In the genomic region with DNA sequence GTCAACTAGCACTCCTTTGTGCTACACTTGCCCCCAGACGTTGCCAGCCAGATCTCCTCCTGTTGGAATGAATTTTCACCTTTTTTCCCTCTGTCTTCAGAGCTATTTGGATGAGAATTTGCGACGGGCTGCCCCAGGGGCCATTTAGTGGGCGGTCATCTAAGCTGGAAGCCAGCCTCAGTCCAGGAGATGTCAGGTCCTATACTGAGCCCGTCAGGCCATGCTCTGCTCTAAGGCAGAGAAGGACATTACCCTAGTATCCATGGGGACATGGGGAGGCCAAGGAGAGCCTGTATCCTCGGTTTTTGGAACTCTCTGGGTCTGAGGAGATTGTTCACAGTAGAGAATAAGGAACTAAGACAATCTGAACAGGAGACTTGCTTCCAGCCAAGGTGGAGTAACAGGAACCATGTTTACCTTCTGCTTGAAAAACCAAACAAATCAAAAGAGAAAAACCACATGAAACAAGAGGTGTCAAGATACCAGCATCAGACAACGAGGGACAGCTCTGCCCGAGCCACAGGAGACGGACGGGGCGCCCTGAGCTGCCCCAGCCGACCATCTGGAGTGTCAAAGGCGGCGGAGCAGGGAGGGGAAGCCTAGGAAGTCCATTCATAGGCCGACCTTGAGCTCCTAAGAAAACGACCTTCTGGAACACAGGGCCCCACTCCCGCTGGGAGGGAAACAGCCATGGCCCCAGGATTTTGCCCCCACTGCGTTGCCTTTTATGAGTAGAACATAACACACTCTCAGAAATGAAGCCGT, we compare ENCODE assay signal across 20 cellular contexts. TPM values are rescaled to one million over a fixed set of nuclear protein-coding genes. Genes with fewer than 3 reads are reported as not detected.
DNase-seq lines count a peak whose midpoint lies in the region; ATAC-seq, FAIRE-seq and TF ChIP-seq lines count a peak whose summit lies in the region.
"Had no signal": no experiment of that assay in that cellular context is flagged by ENCODE, and none has a peak within 500 bp of the region (broad histone marks: within the 10 kb centered on the region; RNA-seq: fewer than 3 reads in every experiment).

No MANE protein-coding gene starts in this region.

- H3K9me3 ChIP-seq in K562 (replicated peaks; ENCODE audit: control insufficient read depth, insufficient read depth, low read depth, low read length) (no peaks in the 10 kb centered on the region), HepG2 (ENCODE audit: low read length) (no peaks in the 10 kb centered on the region), tibial artery (no peaks in the 10 kb centered on the region), spleen (no peaks in the 10 kb centered on the region)

- no peak for TF ChIP-seq POLR2A in K562 (conservative IDR thresholded peaks at IDR 0.05)
- TF ChIP-seq POLR2A in HepG2 (IDR thresholded peaks at IDR 0.05; ENCODE audit: insufficient read depth in 1 of 2, low read depth in 2 of 2, low read length in 2 of 2), result no peak
- TF ChIP-seq POLR2A in spleen (IDR thresholded peaks at IDR 0.05), result no peak

- H3K36me3 ChIP-seq in K562 (ENCODE audit: control insufficient read depth, insufficient read depth, low read length) (no peaks in the 10 kb centered on the region), HepG2 (replicated peaks in 1 of 2; ENCODE audit: control insufficient read depth in 1 of 2, insufficient read depth in 2 of 2, low read length in 2 of 2) (no peaks in the 10 kb centered on the region), tibial artery (no peaks in the 10 kb centered on the region), spleen (no peaks in the 10 kb centered on the region)

- no peaks in the 10 kb centered on the region for H3K9me3 Mint-ChIP-seq in progenitor cell of endocrine pancreas (ENCODE audit: low read depth)
- H3K9me3 Mint-ChIP-seq: CD8-positive, alpha-beta memory T cell had no signal

- ATAC-seq in K562 (peak; percentile 39), HepG2 (peak; percentile 69)

- H4K20me1 ChIP-seq in K562 (replicated peaks; ENCODE audit: control insufficient read depth, insufficient read depth, low read length) (peaks cover 11% of the 10 kb centered on the region; the same call in 1 of the 2 replicates), HepG2 (ENCODE audit: insufficient read depth, low read length) (no peaks in the 10 kb centered on the region)

- H3K4me3 Mint-ChIP-seq in progenitor cell of endocrine pancreas (ENCODE audit: low read depth), result no peak overlapping the region
- H3K4me3 Mint-ChIP-seq: CD8-positive, alpha-beta memory T cell had no signal

- DNase-seq in NCI-H82 (lab: John Stamatoyannopoulos, UW), result peak; percentile 56
- no peak for DNase-seq in NCI-H82 treated with DMSO at 0.1 percent for 48 hours (lab: John Stamatoyannopoulos, UW; ENCODE audit: unreplicated experiment)
- DNase-seq in K562 (ENCODE audit: extremely low read depth in 1 of 4, low spot score in 3 of 4), result no peak
- no peak for DNase-seq in HepG2 (ENCODE audit: low spot score)
- peak in 1 of 2 donors; percentile 27 for DNase-seq in tibial artery
- no peak for DNase-seq in cerebellar nuclear complex (lab: John Stamatoyannopoulos, UW)
- DNase-seq in progenitor cell of endocrine pancreas (ENCODE audit: low spot score, unreplicated experiment), result no peak
- no peak for DNase-seq in spleen
- DNase-seq: 8988T, Calu3, GDM1, GOT3, Kasumi-1, NCI-H1048, NCI-H1417 treated with DMSO at 0.1 percent for 48 hours, NCI-H187 treated with DMSO at 0.1 percent for 48 hours, NCI-H2107, NCI-H69 had no signal

- BruUV-seq in K562 (replicated peaks; lab: Mats Ljungman, UMichigan) (no TSS peak), HepG2 (replicated peaks; lab: Mats Ljungman, UMichigan) (no TSS peak)

- H3K27ac ChIP-seq in K562 (ENCODE audit: extremely low read depth, low read depth, low read length) (no peak overlapping the region), HepG2 (ENCODE audit: extremely low read length, insufficient read depth, low read length) (no peak overlapping the region), tibial artery (peak overlapping the region; percentile 92 to 98), spleen (no peak overlapping the region)
- H3K27ac ChIP-seq: C4-2B had no signal

- H3K4me2 ChIP-seq in K562 (ENCODE audit: insufficient read depth, low read length) (no peak overlapping the region), HepG2 (ENCODE audit: low read depth, low read length) (no peak overlapping the region; the same call in 1 of the 2 replicates)

- FAIRE-seq in K562 (lab: Jason Lieb, UNC) (no peak), HepG2 (lab: Jason Lieb, UNC) (no peak)

- TF ChIP-seq RAD21 in K562 (CRISPR knock-in tag; conservative IDR thresholded peaks at IDR 0.05 in 1 of 2, IDR thresholded peaks at IDR 0.05 in 1 of 2), result no peak
- no peak for TF ChIP-seq RAD21 in HepG2 (CRISPR knock-in tag; IDR thresholded peaks at IDR 0.05)

- in situ Hi-C loops in K562 (cut with MboI) (no loop called here), HepG2 (cut with HindIII; ENCODE audit: extremely low pct_ligation_motif_present, low pct_unique_long_range_greater_than_20kb) (no loop called here)

- TF ChIP-seq CTCF in K562 (IDR thresholded peaks at IDR 0.05 in 2 of 3, conservative IDR thresholded peaks at IDR 0.05 in 1 of 3; ENCODE audit: insufficient read depth in 2 of 3, low read depth in 1 of 3, low read length in 3 of 3), result no peak
- no peak for TF ChIP-seq CTCF in HepG2 (CRISPR knock-in tag; IDR thresholded peaks at IDR 0.05)
- TF ChIP-seq CTCF in tibial artery (IDR thresholded peaks at IDR 0.05), result no peak
- TF ChIP-seq CTCF in progenitor cell of endocrine pancreas (IDR thresholded peaks at IDR 0.05; ENCODE audit: unreplicated experiment), result no peak
- no peak for TF ChIP-seq CTCF in spleen (IDR thresholded peaks at IDR 0.05 in 8 of 11, conservative IDR thresholded peaks at IDR 0.05 in 3 of 11)

- H3K79me2 ChIP-seq in K562 (ENCODE audit: control insufficient read depth, insufficient read depth, low read length), result no peaks in the 10 kb centered on the region
- H3K79me2 ChIP-seq in HepG2 (ENCODE audit: insufficient read depth, low read length), result no peaks in the 10 kb centered on the region

- H3K9ac ChIP-seq in K562 (ENCODE audit: insufficient read depth in 1 of 2, low read depth in 2 of 2, low read length in 2 of 2), result 0 out of 4 replicates have a peak overlapping the region, but pooled peaks of 1 of the 2 experiments have one; percentile 49
- H3K9ac ChIP-seq in HepG2 (ENCODE audit: insufficient read depth, low read depth, low read length), result no peak overlapping the region

- H3K4me3 ChIP-seq in K562 (no peak overlapping the region), HepG2 (replicated peaks in 1 of 3; ENCODE audit: insufficient read depth in 1 of 3, low read depth in 2 of 3, low read length in 3 of 3) (no peak overlapping the region), tibial artery (no peak overlapping the region), spleen (no peak overlapping the region)

- peaks cover 61 to 84% of the 10 kb centered on the region in 2 experiments for H3K27me3 ChIP-seq in K562 (ENCODE audit: control insufficient read depth in 2 of 2, insufficient read depth in 2 of 2, low read length in 2 of 2)
- H3K27me3 ChIP-seq in HepG2 (ENCODE audit: control insufficient read depth in 1 of 2, insufficient read depth in 2 of 2, low read length in 2 of 2), result peaks cover 7 to 51% of the 10 kb centered on the region in 2 experiments; a peak in 3 of 5 replicates
- H3K27me3 ChIP-seq in tibial artery, result no peaks in the 10 kb centered on the region
- peaks cover 0 to 59% (median 0%) of the 10 kb centered on the region in 7 donors for H3K27me3 ChIP-seq in spleen (replicated peaks in 1 of 7)

- H3K4me1 Mint-ChIP-seq in progenitor cell of endocrine pancreas (ENCODE audit: low read depth), result peaks cover 3% of the 10 kb centered on the region

- POLR2A ChIA-PET in K562 (lab: Yijun Ruan, JAX) (interaction anchor here (0.6 to 3.4 kb wide), 12 partner anchors 9 to 128 kb away, joined by 3 to 21 read pairs (median 4); a partner anchor contains a TSS), HepG2 (lab: Yijun Ruan, JAX) (interaction anchor here (1.0 to 2.5 kb wide), 3 partner anchors 25 to 42 kb away, joined by 3 to 9 read pairs (median 3); no protein-coding TSS in a partner anchor)

- H2AFZ ChIP-seq in K562 (ENCODE audit: low read depth, low read length) (no peak overlapping the region), HepG2 (ENCODE audit: low read length) (no peak overlapping the region)

- no peaks in the 10 kb centered on the region for H3K36me3 Mint-ChIP-seq in progenitor cell of endocrine pancreas (ENCODE audit: insufficient read depth)
- H3K36me3 Mint-ChIP-seq: CD8-positive, alpha-beta memory T cell had no signal

- TF ChIP-seq EP300 in K562 (IDR thresholded peaks at IDR 0.05; ENCODE audit: low read length), result no peak
- TF ChIP-seq EP300 in HepG2 (IDR thresholded peaks at IDR 0.05; ENCODE audit: low read depth in 2 of 2, low read length in 2 of 2), result no peak
- no peak for TF ChIP-seq EP300 in HepG2 (CRISPR knock-in tag; IDR thresholded peaks at IDR 0.05; ENCODE audit: borderline replicate concordance)

- intact Hi-C loops in K562 (cut with micrococcal nuclease), result no loop called here
- intact Hi-C loops in HepG2 (cut with micrococcal nuclease; ENCODE audit: unreplicated experiment), result no loop called here
- intact Hi-C loops in tibial artery (cut with DNase I; ENCODE audit: low total_unique reads), result loop anchor here (5.0 kb wide), 1 partner anchor 102 kb away; no protein-coding TSS in a partner anchor
- intact Hi-C loops in spleen (cut with DNase I; ENCODE audit: low total_unique reads), result no loop called here

- H3K4me1 ChIP-seq in K562 (replicated peaks in 1 of 2; ENCODE audit: control insufficient read depth in 2 of 2, insufficient read depth in 2 of 2, low read length in 2 of 2), result peaks cover 0 to 9% of the 10 kb centered on the region in 2 experiments; a peak in 1 of 5 replicates
- H3K4me1 ChIP-seq in HepG2 (ENCODE audit: insufficient read depth, low read length), result peaks cover 32% of the 10 kb centered on the region
- peaks cover 5 to 76% (median 50%) of the 10 kb centered on the region in 4 donors for H3K4me1 ChIP-seq in tibial artery
- H3K4me1 ChIP-seq in spleen, result peaks cover 0 to 24% (median 2%) of the 10 kb centered on the region in 6 donors

- H3K27me3 Mint-ChIP-seq in progenitor cell of endocrine pancreas, result peaks cover 33% of the 10 kb centered on the region

- no peaks in the 10 kb centered on the region for H3K9me1 ChIP-seq in K562 (ENCODE audit: control insufficient read depth, insufficient read depth, low read length)

- WGBS in K562 (ENCODE audit: insufficient coverage, low coverage, missing lambda C conversion rate), result 3% methylated on average over 19 of the region's 19 CpGs
- 8% methylated on average over 17 of the region's 19 CpGs for WGBS in HepG2 (ENCODE audit: low lambda C conversion rate)
- WGBS in spleen, 5 donors, result 56 to 75% (median 69%) methylated on average over 19 of the region's 19 CpGs

- H3K27ac Mint-ChIP-seq in progenitor cell of endocrine pancreas, result no peak overlapping the region
- H3K27ac Mint-ChIP-seq: CD8-positive, alpha-beta memory T cell had no signal

- CTCF ChIA-PET in K562 (lab: Yijun Ruan, JAX; ENCODE audit: low intra/inter-chr PET ratio) (no interaction called here), HepG2 (lab: Yijun Ruan, JAX; ENCODE audit: low intra/inter-chr PET ratio, low total read pairs) (no interaction called here)

RNA-seq across cellular contexts. Expression of a gene that starts 20.0 kb away (rescaled TPM):
- 40.2 and 48.3 TPM in 2 replicates for total RNA-seq in K562 (2011; cell fraction: chromatin; rRNA removed; ENCODE audit: low replicate concordance)
- total RNA-seq in K562 (2011; cell fraction: nucleolus; rRNA removed), result 29.0 and 30.4 TPM in 2 replicates
- total RNA-seq in K562 (2011; cell fraction: nucleoplasm; rRNA removed), result 24.6 and 33.4 TPM in 2 replicates
- 7.7 and 9.1 TPM in 2 replicates for total RNA-seq in K562 (2014; rRNA removed)
- total RNA-seq in K562 (2014; rRNA removed; fragmentation: Illumina TruSeq; extraction: Trizol), result 8.3 TPM in 2 replicates
- 6.4 and 7.1 TPM in 2 replicates for total RNA-seq in K562 (2015; rRNA removed; fragmentation: Illumina TruSeq; extraction: Trizol)
- total RNA-seq in K562 (2021), result 12.0 and 16.0 TPM in 2 replicates
- polyA plus RNA-seq in K562 (2011; rRNA removed), result 8.4 and 11.8 TPM in 2 replicates
- 6.6 and 7.4 TPM in 2 replicates for polyA plus RNA-seq in K562 (2011; cell fraction: cytosol; rRNA removed)
- polyA plus RNA-seq in K562 (2011; cell fraction: nucleus; rRNA removed), result 15.0 and 23.8 TPM in 2 replicates
- polyA plus RNA-seq in K562 (2012), result 7.5 and 8.1 TPM in 2 replicates
- 7.3 and 9.2 TPM in 2 replicates for polyA plus RNA-seq in K562 (2014; fragmentation: Illumina TruSeq; extraction: Trizol)
- polyA plus RNA-seq in K562 (2014; fragmentation: Nextera tagmentation; extraction: Ambion mirVana), result 1 to 10 TPM; 7.1 to 8.1 TPM
- polyA plus RNA-seq in K562 (2014; rRNA removed), result 6.7 and 12.8 TPM in 2 replicates
- polyA minus RNA-seq in K562 (2011; rRNA and poly(A)+ RNA removed), result 10.4 and 16.9 TPM in 2 replicates
- 12.7 and 15.3 TPM in 2 replicates for polyA minus RNA-seq in K562 (2011; cell fraction: cytosol; rRNA and poly(A)+ RNA removed)
- 13.3 and 18.3 TPM in 2 replicates for polyA minus RNA-seq in K562 (2011; cell fraction: nucleus; rRNA and poly(A)+ RNA removed)
- 9.2 and 10.0 TPM in 2 replicates for total RNA-seq in HepG2 (2016; rRNA removed; fragmentation: Illumina TruSeq; extraction: Trizol)
- total RNA-seq in HepG2 (2016; cell fraction: cytosol; rRNA removed; fragmentation: Illumina TruSeq; extraction: Trizol; ENCODE audit: low read depth), result 28.7 and 30.2 TPM in 2 replicates
- total RNA-seq in HepG2 (2016; cell fraction: insoluble cytoplasmic fraction; rRNA removed; fragmentation: Illumina TruSeq; extraction: Trizol), result 7.9 and 11.7 TPM in 2 replicates
- total RNA-seq in HepG2 (2016; cell fraction: membrane; rRNA removed; fragmentation: Illumina TruSeq; extraction: Trizol), result 20.0 and 20.9 TPM in 2 replicates
- total RNA-seq in HepG2 (2016; cell fraction: nucleus; rRNA removed; fragmentation: Illumina TruSeq; extraction: Trizol), result 8.5 and 10.4 TPM in 2 replicates
- polyA plus RNA-seq in HepG2 (2011; rRNA removed), result 6.6 and 7.1 TPM in 2 replicates
- polyA plus RNA-seq in HepG2 (2011; cell fraction: cytosol; rRNA removed), result 4.2 and 4.4 TPM in 2 replicates
- 22.2 and 26.9 TPM in 2 replicates for polyA plus RNA-seq in HepG2 (2011; cell fraction: nucleus; rRNA removed)
- 5.3 and 7.8 TPM in 2 replicates for polyA plus RNA-seq in HepG2 (2012)
- 5.5 and 7.0 TPM in 2 replicates for polyA plus RNA-seq in HepG2 (2016; cell fraction: cytosol; fragmentation: Illumina TruSeq; extraction: Trizol; ENCODE audit: low read depth)
- 6.8 and 8.6 TPM in 2 replicates for polyA plus RNA-seq in HepG2 (2016; cell fraction: insoluble cytoplasmic fraction; fragmentation: Illumina TruSeq; extraction: Trizol; ENCODE audit: low read depth)
- polyA plus RNA-seq in HepG2 (2016; cell fraction: membrane; fragmentation: Illumina TruSeq; extraction: Trizol; ENCODE audit: low read depth), result 6.8 and 9.8 TPM in 2 replicates
- polyA plus RNA-seq in HepG2 (2016; cell fraction: nucleus; fragmentation: Illumina TruSeq; extraction: Trizol; ENCODE audit: insufficient read depth, low read depth), result 23.5 and 27.1 TPM in 2 replicates
- polyA minus RNA-seq in HepG2 (2011; rRNA and poly(A)+ RNA removed; ENCODE audit: low replicate concordance), result 15.4 and 123 TPM in 2 replicates
- polyA minus RNA-seq in HepG2 (2011; cell fraction: cytosol; rRNA and poly(A)+ RNA removed), result 7.9 and 8.5 TPM in 2 replicates
- polyA minus RNA-seq in HepG2 (2011; cell fraction: nucleus; rRNA and poly(A)+ RNA removed), result 16.2 and 17.0 TPM in 2 replicates
- 17.0 and 19.1 TPM in 2 replicates for total RNA-seq in progenitor cell of endocrine pancreas
- 10 to 100 TPM; 26.0 to 50.8 (median 34.7) TPM for total RNA-seq in spleen
- polyA plus RNA-seq in spleen, result 10 to 100 TPM in 2 of 3 donors, 1 to 10 TPM in 1; 9.1 to 16.9 (median 13.9) TPM

Comparison
In these comparisons a context has a peak if more than half of its experiments do, and no peak if none do; other contexts are left out.
1. H3K27ac ChIP-seq: peak in tibial artery (2 of 2); none in K562 (single experiment), HepG2 (single experiment) and spleen (0 of 8).